ENCODE assay signal across 1 cellular context in the genomic region with DNA sequence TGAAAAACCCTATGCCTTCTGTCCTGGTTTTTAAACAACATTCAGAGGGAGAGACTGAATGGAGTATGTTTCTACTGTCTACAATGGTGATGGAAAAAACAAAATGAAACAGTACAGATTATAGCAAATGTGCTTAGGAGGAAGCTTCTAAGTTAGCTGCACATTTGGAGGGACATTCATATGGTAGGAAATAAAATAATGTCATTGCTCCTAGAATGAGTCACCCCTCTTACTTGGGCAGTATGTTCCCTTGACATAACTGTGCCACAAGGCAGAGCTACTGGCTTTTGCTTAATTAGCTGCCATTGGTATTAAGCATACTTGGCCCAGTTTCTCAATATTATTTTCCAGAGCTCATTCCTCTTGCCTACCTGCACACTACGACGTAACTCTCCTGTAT.
TF ChIP-seq lines count a peak whose summit lies in the region.

No MANE protein-coding gene starts in this region.

TF ChIP-seq in HCT116, 20 proteins besides CTCF, POLR2A, EP300 and RAD21 (continued from another document):
- TF ChIP-seq, protein P1, sequence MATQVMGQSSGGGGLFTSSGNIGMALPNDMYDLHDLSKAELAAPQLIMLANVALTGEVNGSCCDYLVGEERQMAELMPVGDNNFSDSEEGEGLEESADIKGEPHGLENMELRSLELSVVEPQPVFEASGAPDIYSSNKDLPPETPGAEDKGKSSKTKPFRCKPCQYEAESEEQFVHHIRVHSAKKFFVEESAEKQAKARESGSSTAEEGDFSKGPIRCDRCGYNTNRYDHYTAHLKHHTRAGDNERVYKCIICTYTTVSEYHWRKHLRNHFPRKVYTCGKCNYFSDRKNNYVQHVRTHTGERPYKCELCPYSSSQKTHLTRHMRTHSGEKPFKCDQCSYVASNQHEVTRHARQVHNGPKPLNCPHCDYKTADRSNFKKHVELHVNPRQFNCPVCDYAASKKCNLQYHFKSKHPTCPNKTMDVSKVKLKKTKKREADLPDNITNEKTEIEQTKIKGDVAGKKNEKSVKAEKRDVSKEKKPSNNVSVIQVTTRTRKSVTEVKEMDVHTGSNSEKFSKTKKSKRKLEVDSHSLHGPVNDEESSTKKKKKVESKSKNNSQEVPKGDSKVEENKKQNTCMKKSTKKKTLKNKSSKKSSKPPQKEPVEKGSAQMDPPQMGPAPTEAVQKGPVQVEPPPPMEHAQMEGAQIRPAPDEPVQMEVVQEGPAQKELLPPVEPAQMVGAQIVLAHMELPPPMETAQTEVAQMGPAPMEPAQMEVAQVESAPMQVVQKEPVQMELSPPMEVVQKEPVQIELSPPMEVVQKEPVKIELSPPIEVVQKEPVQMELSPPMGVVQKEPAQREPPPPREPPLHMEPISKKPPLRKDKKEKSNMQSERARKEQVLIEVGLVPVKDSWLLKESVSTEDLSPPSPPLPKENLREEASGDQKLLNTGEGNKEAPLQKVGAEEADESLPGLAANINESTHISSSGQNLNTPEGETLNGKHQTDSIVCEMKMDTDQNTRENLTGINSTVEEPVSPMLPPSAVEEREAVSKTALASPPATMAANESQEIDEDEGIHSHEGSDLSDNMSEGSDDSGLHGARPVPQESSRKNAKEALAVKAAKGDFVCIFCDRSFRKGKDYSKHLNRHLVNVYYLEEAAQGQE (IDR thresholded peaks at IDR 0.05; ENCODE audit: low read depth), result no peak
- TF ChIP-seq EZH2 (IDR thresholded peaks at IDR 0.05) (no peak), EZH2phosphoT487 (IDR thresholded peaks at IDR 0.05; ENCODE audit: borderline replicate concordance) (no peak), CEBPB (IDR thresholded peaks at IDR 0.05; ENCODE audit: low read depth) (no peak), FOSL1 (IDR thresholded peaks at IDR 0.05; ENCODE audit: low read depth) (no peak), TCF7L2 (IDR thresholded peaks at IDR 0.05; ENCODE audit: borderline replicate concordance, extremely low read depth, insufficient read depth, insufficient read length) (no peak), EGR1 (IDR thresholded peaks at IDR 0.05; ENCODE audit: low read depth) (no peak), YY1 (IDR thresholded peaks at IDR 0.05; ENCODE audit: extremely low read depth, insufficient replicate concordance, low read depth, low read length) (no peak), SP1 (IDR thresholded peaks at IDR 0.05; ENCODE audit: low read depth) (no peak), JUND (IDR thresholded peaks at IDR 0.05) (no peak), POLR2AphosphoS5 (IDR thresholded peaks at IDR 0.05; ENCODE audit: low read depth, low read length) (no peak), ZNF274 (IDR thresholded peaks at IDR 0.05; ENCODE audit: low read depth, low read length) (no peak)
- TF ChIP-seq, protein P2, sequence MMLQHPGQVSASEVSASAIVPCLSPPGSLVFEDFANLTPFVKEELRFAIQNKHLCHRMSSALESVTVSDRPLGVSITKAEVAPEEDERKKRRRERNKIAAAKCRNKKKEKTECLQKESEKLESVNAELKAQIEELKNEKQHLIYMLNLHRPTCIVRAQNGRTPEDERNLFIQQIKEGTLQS (IDR thresholded peaks at IDR 0.05), result no peak
- TF ChIP-seq, protein P3, sequence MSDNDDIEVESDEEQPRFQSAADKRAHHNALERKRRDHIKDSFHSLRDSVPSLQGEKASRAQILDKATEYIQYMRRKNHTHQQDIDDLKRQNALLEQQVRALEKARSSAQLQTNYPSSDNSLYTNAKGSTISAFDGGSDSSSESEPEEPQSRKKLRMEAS (IDR thresholded peaks at IDR 0.05), result no peak
